Comparison of ENCODE assay signal across 1 cellular context in genomic region chr19:45440873-45441654, GRCh38.
TF ChIP-seq lines count a peak whose summit lies in the region.

No MANE protein-coding gene starts in this region.

TF ChIP-seq in H1, 55 proteins besides CTCF, POLR2A, EP300 and RAD21:
- no peak for TF ChIP-seq TAF7 (optimal IDR thresholded peaks at IDR 0.05; ENCODE audit: borderline replicate concordance, low read depth, low read length)
- no peak for TF ChIP-seq EZH2 (IDR thresholded peaks at IDR 0.05; ENCODE audit: low read depth, low read length, severe bottlenecking)
- TF ChIP-seq RFX5 (IDR thresholded peaks at IDR 0.05; ENCODE audit: borderline replicate concordance, low read depth, low read length) = no peak
- TF ChIP-seq TBP (IDR thresholded peaks at IDR 0.05; ENCODE audit: low read depth, low read length) = no peak
- TF ChIP-seq GTF2F1 (IDR thresholded peaks at IDR 0.05; ENCODE audit: borderline replicate concordance, low read depth, low read length) = no peak
- TF ChIP-seq CHD2 (IDR thresholded peaks at IDR 0.05; ENCODE audit: low read length) = no peak
